ENCODE assay signal across 8 cellular contexts in the genomic region with DNA sequence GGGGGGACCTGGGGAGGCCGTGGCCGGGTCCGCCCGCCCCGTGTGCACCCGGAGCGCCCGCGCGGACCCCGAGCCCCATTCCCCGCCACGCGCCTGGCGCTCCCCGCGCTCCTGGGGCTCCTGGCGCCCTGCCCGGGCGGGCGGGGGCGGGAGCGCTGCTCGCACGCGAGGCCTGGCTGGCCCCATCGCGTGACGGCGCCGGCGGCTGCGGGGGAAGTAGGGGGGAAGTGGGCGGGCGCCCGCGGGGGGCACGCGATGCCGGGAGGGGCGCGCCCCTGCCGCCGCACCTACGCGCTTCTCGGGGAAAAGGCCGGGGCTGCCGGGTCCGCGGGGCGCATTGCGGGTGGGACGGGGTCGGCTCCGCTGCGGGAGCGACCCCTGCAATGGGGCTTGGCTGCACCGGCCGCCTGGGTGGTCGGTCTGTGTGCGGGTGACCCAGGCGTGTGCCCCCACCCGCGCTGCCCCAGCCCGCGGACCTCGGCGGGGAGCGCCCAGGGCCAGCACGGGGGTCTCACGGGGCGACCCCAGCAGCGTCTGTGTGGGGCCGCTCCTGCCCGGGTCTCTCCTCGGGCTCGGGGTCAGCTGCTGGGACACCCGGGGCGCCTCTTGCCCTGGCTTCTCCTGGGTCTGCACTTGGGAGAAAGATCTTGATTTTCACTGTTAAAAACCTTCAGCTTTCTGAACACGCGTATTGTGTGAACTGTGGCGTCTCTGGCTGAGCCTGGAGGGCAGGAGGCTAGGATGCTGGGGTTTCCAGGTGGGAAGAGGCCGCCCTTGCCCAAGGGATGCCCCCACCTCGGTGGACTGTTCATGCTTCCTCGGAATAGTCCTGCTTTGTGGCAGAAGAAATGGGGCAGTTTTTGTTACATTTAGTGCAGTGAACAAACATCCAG. TPM values are rescaled to one million over a fixed set of nuclear protein-coding genes. Genes with fewer than 3 reads are reported as not detected.
A peak's percentile ranks its signal among the peaks of the same experiment; 100 is the strongest.
DNase-seq lines count a peak whose midpoint lies in the region; TF ChIP-seq lines count a peak whose summit lies in the region.

No MANE protein-coding gene starts in this region.

- H3K36me3 Mint-ChIP-seq in mesothelial cell of epicardium: peaks cover under 1% of the 10 kb centered on the region

- in situ Hi-C loops in GM18951 (cut with MboI; ENCODE audit: low sequenced_read_pairs, unreplicated experiment): no loop called here

- no peaks in the 10 kb centered on the region for H3K9me3 Mint-ChIP-seq in mesothelial cell of epicardium

- H3K4me1 Mint-ChIP-seq in mesothelial cell of epicardium: peaks cover 37% of the 10 kb centered on the region

- peaks cover 14% of the 10 kb centered on the region for H3K27me3 Mint-ChIP-seq in mesothelial cell of epicardium (ENCODE audit: low read depth)

- peak overlapping the region; percentile 97 for H3K27ac Mint-ChIP-seq in mesothelial cell of epicardium

- H3K4me3 Mint-ChIP-seq in mesothelial cell of epicardium: peak overlapping the region; percentile 52

- no peak for TF ChIP-seq CTCF in AG09319 (IDR thresholded peaks at IDR 0.05; ENCODE audit: low read depth, low read length)
- no peak for TF ChIP-seq CTCF in mesothelial cell of epicardium (IDR thresholded peaks at IDR 0.05; ENCODE audit: unreplicated experiment)

- DNase-seq in AG09319 (ENCODE audit: extremely low read depth, low read depth) (peak; percentile 68), MV-4-11 (lab: John Stamatoyannopoulos, UW) (peak; percentile 70), dermis blood vessel endothelial cell (peak; percentile 85), mesothelial cell of epicardium (ENCODE audit: low spot score in 2 of 2, unreplicated experiment in 2 of 2) (peak; percentile 82 to 90), HPDE6-E6E7 (ENCODE audit: extremely low spot score) (no peak)
- DNase-seq in activated CD4-positive, CD25-positive, alpha-beta regulatory T cell treated with anti-CD3 and anti-CD28 coated beads, Interleukin-2, amount 50 U/mL, for 16 hours (ENCODE audit: low read depth, low spot score): peak; percentile 54
- DNase-seq in stimulated activated CD8-positive, alpha-beta memory T cell treated with anti-CD3 and anti-CD28 coated beads, Interleukin-7, amount 100 ng/mL, for 4 hours (ENCODE audit: low read depth in 2 of 2): peak; percentile 60 to 77

- TF ChIP-seq POLR2A in GM18951 (IDR thresholded peaks at IDR 0.05; ENCODE audit: extremely low read depth, insufficient read depth, insufficient read length): peak; percentile 60

RNA-seq across cellular contexts. Expression of a gene that starts 52.4 kb away (rescaled TPM):
- total RNA-seq in dermis blood vessel endothelial cell: 7.4 and 13.4 TPM in 2 replicates
- 10.7 to 12.7 TPM (median 10.9 TPM) in 3 replicates for total RNA-seq in mesothelial cell of epicardium
